In the genomic region with DNA sequence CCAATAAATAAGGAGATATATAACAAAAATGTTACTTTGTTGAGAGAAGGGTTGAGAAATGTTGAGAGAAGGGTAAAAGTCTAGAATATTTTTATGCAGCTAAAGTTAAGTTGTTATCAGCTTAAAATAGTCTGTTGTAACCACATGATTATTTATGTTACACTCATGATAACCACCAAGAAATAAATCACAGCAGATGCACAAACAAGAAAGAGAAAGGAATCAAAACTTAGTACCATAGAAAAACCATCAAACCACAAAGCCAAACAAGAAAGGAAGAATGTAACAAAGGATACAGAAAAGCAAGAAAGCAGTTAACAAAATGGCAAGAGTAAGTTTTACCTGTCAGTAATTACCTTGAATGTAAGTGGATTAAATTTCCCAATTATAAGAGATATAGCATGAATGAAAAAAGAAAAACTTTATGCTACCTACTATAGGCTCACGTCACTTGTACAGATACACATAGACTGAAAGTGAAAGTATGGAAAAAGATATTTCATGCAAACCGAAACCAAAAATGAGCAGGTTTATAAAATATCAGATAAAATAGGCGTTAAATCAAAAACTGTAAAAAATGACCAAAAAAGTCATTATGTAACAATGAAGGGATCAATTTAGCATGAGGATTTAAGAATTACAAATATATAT, we compare ENCODE assay signal across 26 cellular contexts.
DNase-seq lines count a peak whose midpoint lies in the region; ATAC-seq, FAIRE-seq and TF ChIP-seq lines count a peak whose summit lies in the region.
"Had no signal": no experiment of that assay in that cellular context is flagged by ENCODE, and none has a peak within 500 bp of the region (broad histone marks: within the 10 kb centered on the region; RNA-seq: fewer than 3 reads in every experiment).

No MANE protein-coding gene starts in this region.

- H3K4me3 Mint-ChIP-seq in CD4-positive, CD25-positive, alpha-beta regulatory T cell: peak overlapping the region; percentile 1 to 61 (median 32)
- 0 out of 2 replicates have a peak overlapping the region, but pooled peaks have one; percentile 1 for H3K4me3 Mint-ChIP-seq in HFFc6
- H3K4me3 Mint-ChIP-seq in activated naive CD8-positive, alpha-beta T cell treated with anti-CD3 and anti-CD28 coated beads for 36 hours: no peak overlapping the region
- H3K4me3 Mint-ChIP-seq: activated B cell treated with CpG ODN at 0.5 μM for 24 hours had no signal

- TF ChIP-seq RAD21 in HepG2 (CRISPR knock-in tag; IDR thresholded peaks at IDR 0.05): no peak

- in situ Hi-C loops in HepG2 (cut with HindIII; ENCODE audit: extremely low pct_ligation_motif_present, low pct_unique_long_range_greater_than_20kb): no loop called here

- H3K4me3 ChIP-seq in CD4-positive, CD25-positive, alpha-beta regulatory T cell (ENCODE audit: low read depth, low read length): peak overlapping the region; percentile 48
- no peak overlapping the region for H3K4me3 ChIP-seq in fibroblast of lung (replicated peaks in 1 of 4; ENCODE audit: control extremely low read depth in 1 of 4, insufficient read depth in 1 of 4, low read depth in 3 of 4, low read length in 4 of 4)
- no peak overlapping the region for H3K4me3 ChIP-seq in HepG2 (replicated peaks in 1 of 3; ENCODE audit: insufficient read depth in 1 of 3, low read depth in 2 of 3, low read length in 3 of 3)
- H3K4me3 ChIP-seq: BLaER1 treated with 17β-estradiol and CSF1 and Interleukin-3, amounts not matched to agents 10 nM and 100 nM; GM12878; psoas muscle; sigmoid colon had no signal

- H3K4me2 ChIP-seq in fibroblast of lung (ENCODE audit: extremely low read depth, insufficient read depth, low read length): no peak overlapping the region
- no peak overlapping the region for H3K4me2 ChIP-seq in HepG2 (ENCODE audit: low read depth, low read length)
- H3K4me2 ChIP-seq: BLaER1 treated with 17β-estradiol and CSF1 and Interleukin-3, amounts not matched to agents 10 nM and 100 nM had no signal

- H3K36me3 Mint-ChIP-seq in CD4-positive, CD25-positive, alpha-beta regulatory T cell: peaks cover 57% of the 10 kb centered on the region
- peaks cover 88% of the 10 kb centered on the region for H3K36me3 Mint-ChIP-seq in HFFc6 (ENCODE audit: low read depth)
- H3K36me3 Mint-ChIP-seq in activated naive CD8-positive, alpha-beta T cell treated with anti-CD3 and anti-CD28 coated beads for 36 hours: peaks cover 82% of the 10 kb centered on the region

- H3K27me3 Mint-ChIP-seq in CD4-positive, CD25-positive, alpha-beta regulatory T cell: no peaks in the 10 kb centered on the region
- H3K27me3 Mint-ChIP-seq in HFFc6 (ENCODE audit: insufficient read depth): no peaks in the 10 kb centered on the region
- no peaks in the 10 kb centered on the region for H3K27me3 Mint-ChIP-seq in activated naive CD8-positive, alpha-beta T cell treated with anti-CD3 and anti-CD28 coated beads for 36 hours
- H3K27me3 Mint-ChIP-seq: activated B cell treated with CpG ODN at 0.5 μM for 24 hours had no signal

- FAIRE-seq in HepG2 (lab: Jason Lieb, UNC): no peak
- FAIRE-seq: D721Med, GM12878, urothelium cell line had no signal

- CTCF ChIA-PET in HepG2 (lab: Yijun Ruan, JAX; ENCODE audit: low intra/inter-chr PET ratio, low total read pairs): no interaction called here

- 96% methylated on average over 3 of the region's 3 CpGs for WGBS in HepG2 (ENCODE audit: low lambda C conversion rate)

- peaks cover 13 to 21% (median 16%) of the 10 kb centered on the region in 4 donors for H3K4me1 Mint-ChIP-seq in CD4-positive, CD25-positive, alpha-beta regulatory T cell
- peaks cover 16% of the 10 kb centered on the region for H3K4me1 Mint-ChIP-seq in HFFc6 (ENCODE audit: low read depth)
- peaks cover 3% of the 10 kb centered on the region for H3K4me1 Mint-ChIP-seq in activated naive CD8-positive, alpha-beta T cell treated with anti-CD3 and anti-CD28 coated beads for 36 hours
- H3K4me1 Mint-ChIP-seq: activated B cell treated with CpG ODN at 0.5 μM for 24 hours had no signal

- no peaks in the 10 kb centered on the region for H4K20me1 ChIP-seq in fibroblast of lung (ENCODE audit: control insufficient read depth, extremely low read depth, insufficient read depth, low read length)
- no peaks in the 10 kb centered on the region for H4K20me1 ChIP-seq in HepG2 (ENCODE audit: insufficient read depth, low read length)
- H4K20me1 ChIP-seq: BLaER1 treated with 17β-estradiol and CSF1 and Interleukin-3, amounts not matched to agents 10 nM and 100 nM had no signal

- no peak for TF ChIP-seq POLR2A in HepG2 (IDR thresholded peaks at IDR 0.05; ENCODE audit: insufficient read depth in 1 of 2, low read depth in 2 of 2, low read length in 2 of 2)

- TF ChIP-seq EP300 in HepG2 (IDR thresholded peaks at IDR 0.05; ENCODE audit: low read depth in 2 of 2, low read length in 2 of 2) (no peak), HepG2 (CRISPR knock-in tag; IDR thresholded peaks at IDR 0.05; ENCODE audit: borderline replicate concordance) (no peak)

- intact Hi-C loops in HepG2 (cut with micrococcal nuclease; ENCODE audit: unreplicated experiment): no loop called here

- no peaks in the 10 kb centered on the region for H3K27me3 ChIP-seq in CD4-positive, CD25-positive, alpha-beta regulatory T cell (ENCODE audit: control insufficient read depth, insufficient read depth, low read length)
- no peaks in the 10 kb centered on the region for H3K27me3 ChIP-seq in fibroblast of lung (ENCODE audit: control insufficient read depth, insufficient read depth, low read length)
- H3K27me3 ChIP-seq in HepG2 (ENCODE audit: control insufficient read depth in 1 of 2, insufficient read depth in 2 of 2, low read length in 2 of 2): no peaks in the 10 kb centered on the region; a peak in 1 of 5 replicates
- H3K27me3 ChIP-seq: BLaER1 treated with 17β-estradiol and CSF1 and Interleukin-3, amounts not matched to agents 10 nM and 100 nM; sigmoid colon had no signal

- no peak for ATAC-seq in CD4-positive, CD25-positive, alpha-beta regulatory T cell (ENCODE audit: low read depth in 2 of 2)
- no peak for ATAC-seq in HepG2
- ATAC-seq: GM12878, psoas muscle had no signal

- no peak overlapping the region for H2AFZ ChIP-seq in fibroblast of lung (ENCODE audit: low read length)
- H2AFZ ChIP-seq in HepG2 (ENCODE audit: low read length): no peak overlapping the region

- TF ChIP-seq CTCF in HFFc6 (IDR thresholded peaks at IDR 0.05): no peak
- no peak for TF ChIP-seq CTCF in fibroblast of lung (conservative IDR thresholded peaks at IDR 0.05 in 1 of 2, IDR thresholded peaks at IDR 0.05 in 1 of 2; ENCODE audit: low read depth in 1 of 2, low read length in 2 of 2)
- TF ChIP-seq CTCF in HepG2 (CRISPR knock-in tag; IDR thresholded peaks at IDR 0.05): no peak

- peaks cover 20% of the 10 kb centered on the region for H3K36me3 ChIP-seq in CD4-positive, CD25-positive, alpha-beta regulatory T cell (ENCODE audit: control insufficient read depth, insufficient read depth, low read length)
- H3K36me3 ChIP-seq in fibroblast of lung (ENCODE audit: control insufficient read depth, insufficient read depth, low read length) (peaks cover 5% of the 10 kb centered on the region), HepG2 (replicated peaks in 1 of 2; ENCODE audit: control insufficient read depth in 1 of 2, insufficient read depth in 2 of 2, low read length in 2 of 2) (peaks cover 7 to 18% of the 10 kb centered on the region in 2 experiments; a peak in 3 of 5 replicates)

- POLR2A ChIA-PET in HepG2 (lab: Yijun Ruan, JAX): no interaction called here

- peak in 1 of 3 donors; percentile 12 for DNase-seq in CD4-positive, CD25-positive, alpha-beta regulatory T cell
- DNase-seq in HFFc6: no peak
- DNase-seq in activated naive CD8-positive, alpha-beta T cell treated with anti-CD3 and anti-CD28 coated beads for 36 hours: no peak
- DNase-seq in fibroblast of lung (ENCODE audit: low read depth in 2 of 2): peak; percentile 43 to 61
- no peak for DNase-seq in COR-L47 (lab: John Stamatoyannopoulos, UW)
- no peak for DNase-seq in NCI-H2227 (lab: John Stamatoyannopoulos, UW; ENCODE audit: unreplicated experiment)
- no peak for DNase-seq in HepG2 (ENCODE audit: low spot score)
- no peak for DNase-seq in NCI-H1436 treated with DMSO at 0.1 percent for 48 hours (lab: John Stamatoyannopoulos, UW)
- DNase-seq: activated B cell treated with CpG ODN at 0.5 μM for 24 hours; activated CD4-positive, alpha-beta T cell treated with anti-CD3 and anti-CD28 coated beads, Interleukin-2, amount 50 U/mL, for 1 hour; activated gamma-delta T cell; amygdala; GOT3; hippocampal formation; mesendoderm; NCI-H1092 treated with DMSO at 0.1 percent for 48 hours; NCI-H2029 treated with DMSO at 0.1 percent for 48 hours; NCI-H226; psoas muscle; sigmoid colon; stimulated activated CD4-positive, alpha-beta T cell treated with anti-CD3 and anti-CD28 coated beads, Interleukin-15, amount 100 ng/mL, for 24 hours; stimulated activated naive CD4-positive, alpha-beta T cell treated with Interleukin-2 at 50 U/mL for 16 hours had no signal

- H3K79me2 ChIP-seq in fibroblast of lung (ENCODE audit: control insufficient read depth, insufficient read depth, low read length) (no peaks in the 10 kb centered on the region), HepG2 (ENCODE audit: insufficient read depth, low read length) (no peaks in the 10 kb centered on the region)

- no TSS peak for BruUV-seq in HepG2 (replicated peaks; lab: Mats Ljungman, UMichigan)

- no peak overlapping the region for H3K9ac ChIP-seq in fibroblast of lung (ENCODE audit: insufficient read depth, low read length)
- no peak overlapping the region for H3K9ac ChIP-seq in HepG2 (ENCODE audit: insufficient read depth, low read depth, low read length)
- H3K9ac ChIP-seq: BLaER1 treated with 17β-estradiol and CSF1 and Interleukin-3, amounts not matched to agents 10 nM and 100 nM had no signal

- H3K27ac ChIP-seq in CD4-positive, CD25-positive, alpha-beta regulatory T cell (ENCODE audit: insufficient read depth, low read length, poor library complexity, severe bottlenecking): no peak overlapping the region
- no peak overlapping the region for H3K27ac ChIP-seq in fibroblast of lung (ENCODE audit: insufficient read depth, low read length)
- no peak overlapping the region for H3K27ac ChIP-seq in HepG2 (ENCODE audit: extremely low read length, insufficient read depth, low read length)
- H3K27ac ChIP-seq: BLaER1 treated with 17β-estradiol and CSF1 and Interleukin-3, amounts not matched to agents 10 nM and 100 nM; psoas muscle; sigmoid colon had no signal

- peaks cover 2 to 45% (median 12%) of the 10 kb centered on the region in 7 donors for H3K9me3 Mint-ChIP-seq in CD4-positive, CD25-positive, alpha-beta regulatory T cell
- peaks cover 42% of the 10 kb centered on the region for H3K9me3 Mint-ChIP-seq in HFFc6
- peaks cover 42% of the 10 kb centered on the region for H3K9me3 Mint-ChIP-seq in activated naive CD8-positive, alpha-beta T cell treated with anti-CD3 and anti-CD28 coated beads for 36 hours

- H3K4me1 ChIP-seq in CD4-positive, CD25-positive, alpha-beta regulatory T cell (ENCODE audit: control insufficient read depth, insufficient read depth, low read length, poor library complexity, severe bottlenecking): no peaks in the 10 kb centered on the region
- H3K4me1 ChIP-seq in fibroblast of lung (ENCODE audit: control insufficient read depth, extremely low read depth, insufficient read depth, low read length): no peaks in the 10 kb centered on the region
- no peaks in the 10 kb centered on the region for H3K4me1 ChIP-seq in HepG2 (ENCODE audit: insufficient read depth, low read length)
- H3K4me1 ChIP-seq: psoas muscle, sigmoid colon had no signal

- peaks cover 13 to 16% of the 10 kb centered on the region in 2 experiments for H3K9me3 ChIP-seq in CD4-positive, CD25-positive, alpha-beta regulatory T cell (ENCODE audit: control insufficient read depth in 2 of 2, low read length in 2 of 2)
- H3K9me3 ChIP-seq in fibroblast of lung (ENCODE audit: control insufficient read depth, insufficient read depth, low read depth, low read length) (no peaks in the 10 kb centered on the region), HepG2 (ENCODE audit: low read length) (peaks cover 29% of the 10 kb centered on the region)
- H3K9me3 ChIP-seq: psoas muscle, sigmoid colon had no signal

- peak overlapping the region in 1 of 3 donors; percentile 29 for H3K27ac Mint-ChIP-seq in CD4-positive, CD25-positive, alpha-beta regulatory T cell
- no peak overlapping the region for H3K27ac Mint-ChIP-seq in HFFc6
- H3K27ac Mint-ChIP-seq in activated naive CD8-positive, alpha-beta T cell treated with anti-CD3 and anti-CD28 coated beads for 36 hours: peak overlapping the region; percentile 12
- H3K27ac Mint-ChIP-seq: activated B cell treated with CpG ODN at 0.5 μM for 24 hours had no signal

Comparison
In these comparisons a context has a peak if more than half of its experiments do, and no peak if none do; other contexts are left out.
1. DNase-seq: peak in fibroblast of lung (2 of 2); none in HFFc6 (single experiment), activated naive CD8-positive, alpha-beta T cell treated with anti-CD3 and anti-CD28 coated beads for 36 hours (single experiment), COR-L47 (single experiment), NCI-H2227 (single experiment), HepG2 (single experiment) and NCI-H1436 treated with DMSO at 0.1 percent for 48 hours (single experiment).